In genomic region chr12:124883263-124883876, GRCh38 we compare ENCODE assay signal across 16 cellular contexts. TPM values are rescaled to one million over a fixed set of nuclear protein-coding genes. Genes with fewer than 3 reads are reported as not detected.
A peak's percentile ranks its signal among the peaks of the same experiment; 100 is the strongest.
DNase-seq lines count a peak whose midpoint lies in the region; ATAC-seq and TF ChIP-seq lines count a peak whose summit lies in the region.
"Had no signal": no experiment of that assay in that cellular context is flagged by ENCODE, and none has a peak within 500 bp of the region (broad histone marks: within the 10 kb centered on the region; RNA-seq: fewer than 3 reads in every experiment).

No MANE protein-coding gene starts in this region.

- H3K4me3 ChIP-seq in tibial artery: no peak overlapping the region
- H3K4me3 ChIP-seq: stomach had no signal

- H3K36me3 Mint-ChIP-seq in activated B cell treated with CpG ODN at 0.5 μM for 24 hours (ENCODE audit: low read depth) (no peaks in the 10 kb centered on the region), memory B cell (no peaks in the 10 kb centered on the region)
- H3K36me3 Mint-ChIP-seq: mesothelial cell of epicardium had no signal

- POLR2A ChIA-PET in HEK293T (lab: Yijun Ruan, JAX): no interaction called here
- POLR2A ChIA-PET in activated B cell treated with CpG ODN at 0.5 μM for 24 hours (lab: Charles Lee): interaction anchor here (0.6 to 1.8 kb wide), 4 partner anchors 21 to 306 kb away, joined by 3 to 6 read pairs (median 3); partner anchors contain the start of gene UBC

- intact Hi-C loops in activated B cell treated with CpG ODN at 0.5 μM for 24 hours (cut with micrococcal nuclease): no loop called here
- intact Hi-C loops in tibial artery (cut with DNase I; ENCODE audit: low total_unique reads): no loop called here

- no peaks in the 10 kb centered on the region for H3K9me3 ChIP-seq in tibial artery
- H3K9me3 ChIP-seq: stomach had no signal

- H3K4me1 Mint-ChIP-seq in activated B cell treated with CpG ODN at 0.5 μM for 24 hours (peaks cover 65% of the 10 kb centered on the region), memory B cell (peaks cover 30% of the 10 kb centered on the region)

- DNase-seq in EL: peak; percentile 11
- no peak for DNase-seq in HEK293T (ENCODE audit: extremely low spot score)
- no peak for DNase-seq in activated B cell treated with CpG ODN at 0.5 μM for 24 hours
- no peak for DNase-seq in memory B cell (ENCODE audit: low spot score in 2 of 2)
- no peak for DNase-seq in H4 (ENCODE audit: low spot score)
- no peak for DNase-seq in tibial artery
- DNase-seq: activated CD4-positive, alpha-beta T cell treated with anti-CD3 and anti-CD28 coated beads, Interleukin-2, amount 10 ng/mL, durations not matched to agents 24 days and 14 days; activated T-cell treated with anti-CD3 and anti-CD28 coated beads, Interleukin-2, amount 50 U/mL, for 4 hours; amygdala; head of caudate nucleus; NCI-H187 treated with DMSO at 0.1 percent for 48 hours; NCI-H774; stomach had no signal

- CTCF ChIA-PET in HEK293T (lab: Yijun Ruan, JAX) (no interaction called here), activated B cell treated with CpG ODN at 0.5 μM for 24 hours (lab: Charles Lee) (interaction anchor here (1.2 kb wide), 1 partner anchor 112 kb away, joined by 3 read pairs; no protein-coding TSS in a partner anchor)

- peak overlapping the region; percentile 25 for H3K4me3 Mint-ChIP-seq in activated B cell treated with CpG ODN at 0.5 μM for 24 hours
- peak overlapping the region; percentile 40 for H3K4me3 Mint-ChIP-seq in memory B cell
- H3K4me3 Mint-ChIP-seq: activated CD4-positive, alpha-beta T cell treated with anti-CD3 and anti-CD28 coated beads, Interleukin-2, amount 10 ng/mL, durations not matched to agents 24 days and 14 days; activated T-cell treated with anti-CD3 and anti-CD28 coated beads, Interleukin-2, amount 50 U/mL, for 4 hours; mesothelial cell of epicardium had no signal

- no peak overlapping the region for H3K27ac ChIP-seq in tibial artery
- H3K27ac ChIP-seq: epithelial cell of prostate, stomach had no signal

- peak overlapping the region; percentile 61 for H3K27ac Mint-ChIP-seq in activated B cell treated with CpG ODN at 0.5 μM for 24 hours
- peak overlapping the region; percentile 61 for H3K27ac Mint-ChIP-seq in memory B cell
- H3K27ac Mint-ChIP-seq: activated CD4-positive, alpha-beta T cell treated with anti-CD3 and anti-CD28 coated beads, Interleukin-2, amount 10 ng/mL, durations not matched to agents 24 days and 14 days; mesothelial cell of epicardium had no signal

- no peaks in the 10 kb centered on the region for H3K27me3 ChIP-seq in tibial artery
- H3K27me3 ChIP-seq: stomach had no signal

- no peaks in the 10 kb centered on the region for H3K9me3 Mint-ChIP-seq in activated B cell treated with CpG ODN at 0.5 μM for 24 hours
- H3K9me3 Mint-ChIP-seq in memory B cell: no peaks in the 10 kb centered on the region
- H3K9me3 Mint-ChIP-seq: activated CD4-positive, alpha-beta T cell treated with anti-CD3 and anti-CD28 coated beads, Interleukin-2, amount 10 ng/mL, durations not matched to agents 24 days and 14 days; activated T-cell treated with anti-CD3 and anti-CD28 coated beads, Interleukin-2, amount 50 U/mL, for 4 hours; mesothelial cell of epicardium had no signal

- no peaks in the 10 kb centered on the region for H3K36me3 ChIP-seq in tibial artery
- H3K36me3 ChIP-seq: stomach had no signal

- ATAC-seq in activated B cell treated with CpG ODN at 0.5 μM for 24 hours (ENCODE audit: low read depth) (no peak), memory B cell (ENCODE audit: low read depth) (no peak), GM19023 (IDR thresholded peaks at IDR 0.05; ENCODE audit: unreplicated experiment) (no peak)
- ATAC-seq: activated T-cell treated with anti-CD3 and anti-CD28 coated beads, Interleukin-2, amount 50 U/mL, for 4 hours had no signal

- H3K27me3 Mint-ChIP-seq in activated B cell treated with CpG ODN at 0.5 μM for 24 hours: no peaks in the 10 kb centered on the region
- no peaks in the 10 kb centered on the region for H3K27me3 Mint-ChIP-seq in memory B cell

- no peaks in the 10 kb centered on the region for H3K4me1 ChIP-seq in tibial artery

- no peak for TF ChIP-seq CTCF in activated B cell treated with CpG ODN at 0.5 μM for 24 hours (IDR thresholded peaks at IDR 0.05)
- no peak for TF ChIP-seq CTCF in tibial artery (IDR thresholded peaks at IDR 0.05)

TF ChIP-seq in HEK293T, 16 proteins besides CTCF, POLR2A, EP300 and RAD21:
- TF ChIP-seq TARDBP (IDR thresholded peaks at IDR 0.05): 0 out of 2 replicates have a peak, but pooled peaks have one; percentile 48
- no peak for TF ChIP-seq FOXA1 (IDR thresholded peaks at IDR 0.05)

RNA-seq across cellular contexts. Expression of gene SCARB1, which starts 19.7 kb away (rescaled TPM):
- total RNA-seq in activated B cell treated with CpG ODN at 0.5 μM for 24 hours: 39.3 and 40.8 TPM in 2 replicates
- total RNA-seq in H4 (2014; rRNA removed; shearing (Covaris generic)): 19.5 and 26.8 TPM in 2 replicates

RNA-seq across cellular contexts. Expression of gene UBC, which starts 31.1 kb away (rescaled TPM):
- total RNA-seq in activated B cell treated with CpG ODN at 0.5 μM for 24 hours: 847 and 865 TPM in 2 replicates
- total RNA-seq in H4 (2014; rRNA removed; shearing (Covaris generic)): 1,269 and 1,552 TPM in 2 replicates
